ENCODE assay signal across 16 cellular contexts in genomic region chr1:239963861-239964260, GRCh38.
A peak's percentile ranks its signal among the peaks of the same experiment; 100 is the strongest.
DNase-seq lines count a peak whose midpoint lies in the region; ATAC-seq and TF ChIP-seq lines count a peak whose summit lies in the region.
"Had no signal": no experiment of that assay in that cellular context is flagged by ENCODE, and none has a peak within 500 bp of the region (broad histone marks: within the 10 kb centered on the region; RNA-seq: fewer than 3 reads in every experiment).

No MANE protein-coding gene starts in this region.

- no peaks in the 10 kb centered on the region for H3K27me3 Mint-ChIP-seq in nephron progenitor cell (ENCODE audit: low read depth, poor library complexity)
- H3K27me3 Mint-ChIP-seq: B cell had no signal

- H3K9me3 Mint-ChIP-seq in nephron progenitor cell, result peaks cover 10% of the 10 kb centered on the region
- H3K9me3 Mint-ChIP-seq: CD14-positive monocyte; CD4-positive, alpha-beta memory T cell; HFFc6 had no signal

- H3K4me3 Mint-ChIP-seq in nephron progenitor cell, result no peak overlapping the region
- H3K4me3 Mint-ChIP-seq: B cell; CD14-positive monocyte; CD4-positive, alpha-beta memory T cell; HFFc6 had no signal

- ATAC-seq in SK-N-SH treated with all-trans-retinoic acid at 6 μM for 48 hours, result no peak; the same call in 2 of the 3 replicates

- H3K4me1 Mint-ChIP-seq in nephron progenitor cell, result peaks cover 42% of the 10 kb centered on the region
- H3K4me1 Mint-ChIP-seq: B cell; CD14-positive monocyte; CD4-positive, alpha-beta memory T cell had no signal

- peak overlapping the region; percentile 76 for H3K27ac Mint-ChIP-seq in nephron progenitor cell
- H3K27ac Mint-ChIP-seq: B cell; CD14-positive monocyte; CD4-positive, alpha-beta memory T cell; HFFc6 had no signal

- H3K36me3 Mint-ChIP-seq in nephron progenitor cell (ENCODE audit: low read depth), result peaks cover 4% of the 10 kb centered on the region
- H3K36me3 Mint-ChIP-seq: CD14-positive monocyte; CD4-positive, alpha-beta memory T cell had no signal

- DNase-seq in NCI-H82 (lab: John Stamatoyannopoulos, UW) (peak; percentile 58), NCI-H82 treated with DMSO at 0.1 percent for 48 hours (lab: John Stamatoyannopoulos, UW; ENCODE audit: unreplicated experiment) (no peak), nephron progenitor cell (no peak), KBM-7 (no peak)
- DNase-seq in stimulated activated CD4-positive, alpha-beta T cell treated with anti-CD3 and anti-CD28 coated beads, Interleukin-12 subunit alpha, Interleukin-12 subunit beta, amount 100 ng/mL, for 4 hours, result no peak
- no peak for DNase-seq in stimulated activated CD4-positive, alpha-beta T cell treated with anti-CD3 and anti-CD28 coated beads, Interleukin-4, amount 100 ng/mL, for 4 hours
- DNase-seq: Calu3; CD4-positive, alpha-beta memory T cell; COR-L47; DMS53; DMS79 treated with DMSO at 0.1 percent for 48 hours; GOT3; HFFc6 had no signal

- in situ Hi-C loops in KBM-7 (cut with MboI; ENCODE audit: low pct_unique_long_range_greater_than_20kb, low sequenced_read_pairs), result no loop called here

- TF ChIP-seq CTCF in nephron progenitor cell (IDR thresholded peaks at IDR 0.05), result no peak

TF ChIP-seq in SK-N-SH treated with all-trans-retinoic acid at 6 μM for 48 hours, 23 proteins besides CTCF, POLR2A, EP300 and RAD21:
- TF ChIP-seq BACH2 (CRISPR knock-in tag; IDR thresholded peaks at IDR 0.05; ENCODE audit: borderline replicate concordance) (no peak), ZNF565 (CRISPR knock-in tag; conservative IDR thresholded peaks at IDR 0.05; ENCODE audit: low read depth) (no peak), TSHZ2 (CRISPR knock-in tag; IDR thresholded peaks at IDR 0.05) (peak; percentile 61; the same call in 1 of the 2 replicates), TCF4 (CRISPR knock-in tag; IDR thresholded peaks at IDR 0.05; ENCODE audit: borderline replicate concordance) (peak; percentile 49; the same call in 1 of the 2 replicates), ARNTL (CRISPR knock-in tag; IDR thresholded peaks at IDR 0.05; ENCODE audit: borderline replicate concordance, low read depth) (no peak), ZNF8 (CRISPR knock-in tag; IDR thresholded peaks at IDR 0.05) (no peak)
